Comparison of ENCODE assay signal across 25 cellular contexts in the genomic region with DNA sequence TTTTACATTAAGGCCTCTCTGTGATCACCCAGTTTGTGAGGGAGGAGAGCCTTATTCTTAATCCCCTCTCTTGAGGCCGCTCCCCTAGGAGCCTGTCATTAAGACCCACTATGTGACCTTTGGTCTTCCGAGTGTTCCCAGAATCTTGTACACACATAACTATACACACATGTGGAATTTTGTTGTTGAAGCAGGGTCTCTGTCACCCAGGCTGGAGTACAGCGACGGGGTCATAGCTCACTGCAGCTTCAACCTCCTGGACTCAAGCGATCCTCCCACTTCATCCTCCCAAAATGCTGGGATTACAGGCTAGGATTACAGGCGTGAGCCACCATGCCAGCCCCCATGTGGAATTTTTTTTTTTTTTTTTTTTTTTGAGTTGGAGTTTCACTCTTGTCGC. TPM values are rescaled to one million over a fixed set of nuclear protein-coding genes. Genes with fewer than 3 reads are reported as not detected.
A peak's percentile ranks its signal among the peaks of the same experiment; 100 is the strongest.
DNase-seq lines count a peak whose midpoint lies in the region; ATAC-seq and TF ChIP-seq lines count a peak whose summit lies in the region.
"Had no signal": no experiment of that assay in that cellular context is flagged by ENCODE, and none has a peak within 500 bp of the region (broad histone marks: within the 10 kb centered on the region; RNA-seq: fewer than 3 reads in every experiment).

No MANE protein-coding gene starts in this region.

- H2BK15ac ChIP-seq in mesenchymal stem cell (ENCODE audit: low read depth, poor library complexity, severe bottlenecking): no peak overlapping the region

- H3K27me3 ChIP-seq in CD4-positive, alpha-beta T cell (ENCODE audit: control insufficient read depth, insufficient read depth, low read length): no peaks in the 10 kb centered on the region
- H3K27me3 ChIP-seq in mesenchymal stem cell (ENCODE audit: control insufficient read depth in 1 of 2, insufficient read depth in 1 of 2, low read length in 2 of 2): no peaks in the 10 kb centered on the region
- H3K27me3 ChIP-seq: pancreas had no signal

- H3K14ac ChIP-seq in mesenchymal stem cell (ENCODE audit: low read length in 2 of 2): no peak overlapping the region

- H3K4ac ChIP-seq in mesenchymal stem cell (ENCODE audit: low read depth in 1 of 2, low read length in 2 of 2): no peak overlapping the region

- H3K4me2 ChIP-seq in mesenchymal stem cell (ENCODE audit: low read length, poor library complexity, severe bottlenecking): no peak overlapping the region

- no peaks in the 10 kb centered on the region for H3K9me3 ChIP-seq in CD4-positive, alpha-beta T cell (ENCODE audit: control insufficient read depth, low read length)
- no peaks in the 10 kb centered on the region for H3K9me3 ChIP-seq in mesenchymal stem cell (ENCODE audit: control insufficient read depth, low read length)
- H3K9me3 ChIP-seq: pancreas had no signal

- H2BK5ac ChIP-seq in mesenchymal stem cell (ENCODE audit: low read depth, low read length, poor library complexity, severe bottlenecking): no peak overlapping the region

- 100% methylated on average over 4 of the region's 7 CpGs for WGBS in mesenchymal stem cell

- peaks cover 19% of the 10 kb centered on the region for H3K4me1 ChIP-seq in mesenchymal stem cell (ENCODE audit: control insufficient read depth, insufficient read depth, low read depth, low read length)
- H3K4me1 ChIP-seq: pancreas had no signal

- H3K23ac ChIP-seq in mesenchymal stem cell (ENCODE audit: low read length in 2 of 2): no peak overlapping the region

- no peak overlapping the region for H4K91ac ChIP-seq in mesenchymal stem cell (ENCODE audit: low read length)

- peak overlapping the region; percentile 84 for H3K27ac Mint-ChIP-seq in CD4-positive, alpha-beta T cell
- H3K27ac Mint-ChIP-seq in activated CD8-positive, alpha-beta T cell treated with anti-CD3 and anti-CD28 coated beads, Interleukin-2, amount 10 ng/mL, durations not matched to agents 7 days and 5 days: peak overlapping the region; percentile 57
- H3K27ac Mint-ChIP-seq: activated naive CD8-positive, alpha-beta T cell treated with anti-CD3 and anti-CD28 coated beads for 36 hours had no signal

- H4K8ac ChIP-seq in mesenchymal stem cell (ENCODE audit: low read length): no peak overlapping the region

- CTCF ChIA-PET in CD4-positive, alpha-beta T cell (lab: Charles Lee): no interaction called here
- CTCF ChIA-PET in activated CD8-positive, alpha-beta T cell treated with anti-CD3 and anti-CD28 coated beads, Interleukin-2, amount 10 ng/mL, durations not matched to agents 7 days and 5 days (lab: Charles Lee): no interaction called here

- peaks cover 45% of the 10 kb centered on the region for H3K4me1 Mint-ChIP-seq in CD4-positive, alpha-beta T cell (ENCODE audit: low read depth)
- H3K4me1 Mint-ChIP-seq in activated CD8-positive, alpha-beta T cell treated with anti-CD3 and anti-CD28 coated beads, Interleukin-2, amount 10 ng/mL, durations not matched to agents 7 days and 5 days (ENCODE audit: low read depth): peaks cover 58% of the 10 kb centered on the region

- H3K9ac ChIP-seq in mesenchymal stem cell (ENCODE audit: low read length): no peak overlapping the region

- intact Hi-C loops in CD4-positive, alpha-beta T cell (cut with DNase I, micrococcal nuclease): no loop called here

- no peak for ATAC-seq in CD4-positive, alpha-beta T cell (ENCODE audit: poor library complexity)
- ATAC-seq in activated CD8-positive, alpha-beta T cell treated with anti-CD3 and anti-CD28 coated beads, Interleukin-2, amount 10 ng/mL, durations not matched to agents 7 days and 5 days: no peak
- ATAC-seq in HG03565 (IDR thresholded peaks at IDR 0.05; ENCODE audit: unreplicated experiment): no peak
- ATAC-seq: pancreas had no signal

- H2AFZ ChIP-seq in mesenchymal stem cell (ENCODE audit: low read depth, low read length): no peak overlapping the region

- H3K4me3 ChIP-seq in mesenchymal stem cell (ENCODE audit: insufficient read depth in 1 of 2, low read depth in 1 of 2, low read length in 2 of 2): no peak overlapping the region
- H3K4me3 ChIP-seq: pancreas had no signal

- peaks cover 55% of the 10 kb centered on the region for H3K36me3 Mint-ChIP-seq in CD4-positive, alpha-beta T cell (ENCODE audit: low read depth)
- peaks cover 37% of the 10 kb centered on the region for H3K36me3 Mint-ChIP-seq in activated CD8-positive, alpha-beta T cell treated with anti-CD3 and anti-CD28 coated beads, Interleukin-2, amount 10 ng/mL, durations not matched to agents 7 days and 5 days (ENCODE audit: low read depth)

- no peak for TF ChIP-seq CTCF in CD4-positive, alpha-beta T cell (IDR thresholded peaks at IDR 0.05)

- H3K27me3 Mint-ChIP-seq in CD4-positive, alpha-beta T cell: no peaks in the 10 kb centered on the region
- H3K27me3 Mint-ChIP-seq in activated CD8-positive, alpha-beta T cell treated with anti-CD3 and anti-CD28 coated beads, Interleukin-2, amount 10 ng/mL, durations not matched to agents 7 days and 5 days (ENCODE audit: low read depth): no peaks in the 10 kb centered on the region
- H3K27me3 Mint-ChIP-seq: activated naive CD8-positive, alpha-beta T cell treated with anti-CD3 and anti-CD28 coated beads for 36 hours had no signal

- no peaks in the 10 kb centered on the region for H3K9me3 Mint-ChIP-seq in CD4-positive, alpha-beta T cell
- no peaks in the 10 kb centered on the region for H3K9me3 Mint-ChIP-seq in activated CD8-positive, alpha-beta T cell treated with anti-CD3 and anti-CD28 coated beads, Interleukin-2, amount 10 ng/mL, durations not matched to agents 7 days and 5 days (ENCODE audit: insufficient read depth)
- H3K9me3 Mint-ChIP-seq: activated naive CD8-positive, alpha-beta T cell treated with anti-CD3 and anti-CD28 coated beads for 36 hours; nephron had no signal

- peak; percentile 12 for DNase-seq in NCI-H82 (lab: John Stamatoyannopoulos, UW)
- DNase-seq in NCI-H82 treated with DMSO at 0.1 percent for 48 hours (lab: John Stamatoyannopoulos, UW; ENCODE audit: unreplicated experiment): no peak
- no peak for DNase-seq in CD4-positive, alpha-beta T cell
- DNase-seq in activated CD8-positive, alpha-beta T cell treated with anti-CD3 and anti-CD28 coated beads, Interleukin-2, amount 10 ng/mL, durations not matched to agents 7 days and 5 days: no peak
- no peak for DNase-seq in mesenchymal stem cell
- DNase-seq in occipital lobe (lab: John Stamatoyannopoulos, UW): no peak
- no peak for DNase-seq in A172 (ENCODE audit: low spot score)
- DNase-seq: 8988T; activated CD4-positive, alpha-beta T cell treated with anti-CD3 and anti-CD28 coated beads, Interleukin-2, amount 50 U/mL, for 48 hours; activated effector memory CD4-positive, alpha-beta T cell treated with Interleukin-2 at 50 U/mL for 16 hours; activated naive CD8-positive, alpha-beta T cell treated with anti-CD3 and anti-CD28 coated beads for 36 hours; dermis blood vessel endothelial cell; hippocampal formation; IMR-90; NCI-H1048; NCI-H1694 treated with DMSO at 0.1 percent for 48 hours; NCI-H510A treated with DMSO at 0.1 percent for 48 hours; pancreas; retina; SHP77; small intestine; stimulated activated CD4-positive, alpha-beta T cell treated with anti-CD3 and anti-CD28 coated beads, Interleukin-1b, Interleukin-23, amount 100 ng/mL, for 48 hours; stimulated activated CD8-positive, alpha-beta memory T cell treated with anti-CD3 and anti-CD28 coated beads, Interleukin-4, amount 100 ng/mL, for 48 hours had no signal

- POLR2A ChIA-PET in CD4-positive, alpha-beta T cell (lab: Charles Lee): no interaction called here
- POLR2A ChIA-PET in activated CD8-positive, alpha-beta T cell treated with anti-CD3 and anti-CD28 coated beads, Interleukin-2, amount 10 ng/mL, durations not matched to agents 7 days and 5 days (lab: Charles Lee): interaction anchor here (0.7 kb wide), 1 partner anchor 316 kb away, joined by 3 read pairs; no protein-coding TSS in a partner anchor

- no peak overlapping the region for H2AK5ac ChIP-seq in mesenchymal stem cell (ENCODE audit: low read length, severe bottlenecking)

- H3K79me1 ChIP-seq in mesenchymal stem cell (replicated peaks; ENCODE audit: low read length, poor library complexity, severe bottlenecking): peaks cover 54% of the 10 kb centered on the region

- no peak overlapping the region for H3K27ac ChIP-seq in CD4-positive, alpha-beta T cell (ENCODE audit: low read depth, low read length)
- no peak overlapping the region for H3K27ac ChIP-seq in mesenchymal stem cell (ENCODE audit: low read length, poor library complexity, severe bottlenecking)
- H3K27ac ChIP-seq: pancreas had no signal

- H3K18ac ChIP-seq in mesenchymal stem cell (ENCODE audit: low read depth in 1 of 2, low read length in 2 of 2): no peak overlapping the region

- no peak overlapping the region for H3K4me3 Mint-ChIP-seq in CD4-positive, alpha-beta T cell
- no peak overlapping the region for H3K4me3 Mint-ChIP-seq in activated CD8-positive, alpha-beta T cell treated with anti-CD3 and anti-CD28 coated beads, Interleukin-2, amount 10 ng/mL, durations not matched to agents 7 days and 5 days
- H3K4me3 Mint-ChIP-seq: activated naive CD8-positive, alpha-beta T cell treated with anti-CD3 and anti-CD28 coated beads for 36 hours; nephron had no signal

- H3K36me3 ChIP-seq in mesenchymal stem cell (ENCODE audit: control insufficient read depth in 1 of 2, insufficient read depth in 2 of 2, low read depth in 1 of 2, low read length in 2 of 2): peaks cover 35 to 64% of the 10 kb centered on the region in 2 experiments

- H2BK12ac ChIP-seq in mesenchymal stem cell (ENCODE audit: low read length in 2 of 2): no peak overlapping the region

- peak overlapping the region; percentile 24 for H2BK120ac ChIP-seq in mesenchymal stem cell (ENCODE audit: low read depth, low read length)

RNA-seq across cellular contexts. Expression of a gene that starts 14.8 kb away (rescaled TPM):
- total RNA-seq in CD4-positive, alpha-beta T cell: 1 to 10 TPM; 1.6 to 2.6 TPM
- under 1 TPM; 0.55 to 0.68 TPM for total RNA-seq in activated CD8-positive, alpha-beta T cell treated with anti-CD3 and anti-CD28 coated beads, Interleukin-2, amount 10 ng/mL, durations not matched to agents 7 days and 5 days
- polyA plus RNA-seq in mesenchymal stem cell (2013, experiment 1 of 2): 24.3 TPM
- polyA plus RNA-seq in mesenchymal stem cell (2013, experiment 2 of 2): 25.0 TPM
- total RNA-seq in occipital lobe: 1.1 TPM
- not detected in 2 replicates for total RNA-seq in A172 (2014; rRNA removed; shearing (Covaris generic))

RNA-seq across cellular contexts. Expression of a gene that starts 24.0 kb away (rescaled TPM):
- 10 to 100 TPM; 35.0 to 35.8 TPM for total RNA-seq in CD4-positive, alpha-beta T cell
- 10 to 100 TPM; 26.1 to 27.2 TPM for total RNA-seq in activated CD8-positive, alpha-beta T cell treated with anti-CD3 and anti-CD28 coated beads, Interleukin-2, amount 10 ng/mL, durations not matched to agents 7 days and 5 days
- 45.4 TPM for polyA plus RNA-seq in mesenchymal stem cell (2013, experiment 1 of 2)
- 46.0 TPM for polyA plus RNA-seq in mesenchymal stem cell (2013, experiment 2 of 2)
- total RNA-seq in occipital lobe: 20.4 TPM
- total RNA-seq in A172 (2014; rRNA removed; shearing (Covaris generic)): 62.5 and 71.4 TPM in 2 replicates

RNA-seq across cellular contexts. Expression of a gene that starts 24.2 kb away (rescaled TPM):
- total RNA-seq in CD4-positive, alpha-beta T cell: 1 to 10 TPM; 2.8 to 4.7 TPM
- 10 to 100 TPM; 12.6 to 13.0 TPM for total RNA-seq in activated CD8-positive, alpha-beta T cell treated with anti-CD3 and anti-CD28 coated beads, Interleukin-2, amount 10 ng/mL, durations not matched to agents 7 days and 5 days
- polyA plus RNA-seq in mesenchymal stem cell (2013, experiment 1 of 2): 5.2 TPM
- polyA plus RNA-seq in mesenchymal stem cell (2013, experiment 2 of 2): 5.6 TPM
- total RNA-seq in occipital lobe: 9.0 TPM
- total RNA-seq in A172 (2014; rRNA removed; shearing (Covaris generic)): 15.5 and 19.5 TPM in 2 replicates

RNA-seq across cellular contexts. Expression of a gene that starts 41.4 kb away (rescaled TPM):
- total RNA-seq in CD4-positive, alpha-beta T cell: 1 to 10 TPM; 7.4 to 7.8 TPM
- 1 to 10 TPM; 7.9 to 8.7 TPM for total RNA-seq in activated CD8-positive, alpha-beta T cell treated with anti-CD3 and anti-CD28 coated beads, Interleukin-2, amount 10 ng/mL, durations not matched to agents 7 days and 5 days
- 31.1 TPM for polyA plus RNA-seq in mesenchymal stem cell (2013, experiment 1 of 2)
- polyA plus RNA-seq in mesenchymal stem cell (2013, experiment 2 of 2): 31.0 TPM
- 14.7 TPM for total RNA-seq in occipital lobe
- 56.7 and 57.4 TPM in 2 replicates for total RNA-seq in A172 (2014; rRNA removed; shearing (Covaris generic))

RNA-seq across cellular contexts. Expression of a gene that starts 41.5 kb away (rescaled TPM):
- 10 to 100 TPM; 43.0 to 43.9 TPM for total RNA-seq in CD4-positive, alpha-beta T cell
- 10 to 100 TPM; 83.8 to 85.2 TPM for total RNA-seq in activated CD8-positive, alpha-beta T cell treated with anti-CD3 and anti-CD28 coated beads, Interleukin-2, amount 10 ng/mL, durations not matched to agents 7 days and 5 days
- polyA plus RNA-seq in mesenchymal stem cell (2013, experiment 1 of 2): 14.9 TPM
- 14.6 TPM for polyA plus RNA-seq in mesenchymal stem cell (2013, experiment 2 of 2)
- 17.8 TPM for total RNA-seq in occipital lobe
- 57.4 and 76.4 TPM in 2 replicates for total RNA-seq in A172 (2014; rRNA removed; shearing (Covaris generic))
